In genomic region chr13:27252467-27252866, GRCh38 we compare ENCODE assay signal across 9 cellular contexts. TPM values are rescaled to one million over a fixed set of nuclear protein-coding genes. Genes with fewer than 3 reads are reported as not detected.
DNase-seq lines count a peak whose midpoint lies in the region; ATAC-seq and TF ChIP-seq lines count a peak whose summit lies in the region.
"Had no signal": no experiment of that assay in that cellular context is flagged by ENCODE, and none has a peak within 500 bp of the region (broad histone marks: within the 10 kb centered on the region; RNA-seq: fewer than 3 reads in every experiment).

No MANE protein-coding gene starts in this region.

- peaks cover 30% of the 10 kb centered on the region for H3K4me1 Mint-ChIP-seq in activated CD4-positive, alpha-beta T cell treated with anti-CD3 and anti-CD28 coated beads, Interleukin-2, amount 10 ng/mL, durations not matched to agents 24 days and 14 days

- H3K27me3 Mint-ChIP-seq in activated CD4-positive, alpha-beta T cell treated with anti-CD3 and anti-CD28 coated beads, Interleukin-2, amount 10 ng/mL, durations not matched to agents 24 days and 14 days = no peaks in the 10 kb centered on the region

- H3K9me3 ChIP-seq in adipocyte (ENCODE audit: control insufficient read depth, low read length) (no peaks in the 10 kb centered on the region), left lung (no peaks in the 10 kb centered on the region), thymus (ENCODE audit: control insufficient read depth) (no peaks in the 10 kb centered on the region)

- H3K4me1 ChIP-seq in adipocyte (ENCODE audit: control insufficient read depth, insufficient read depth, low read length) (peaks cover 47% of the 10 kb centered on the region), left lung (peaks cover 16 to 57% of the 10 kb centered on the region in 2 donors), thymus (ENCODE audit: control insufficient read depth, insufficient read depth, low read length) (peaks cover 13% of the 10 kb centered on the region)

- intact Hi-C loops in activated CD4-positive, alpha-beta T cell treated with anti-CD3 and anti-CD28 coated beads, Interleukin-2, amount 10 ng/mL, durations not matched to agents 24 days and 14 days (cut with micrococcal nuclease) = loop anchor here (5.0 kb wide), 1 partner anchor 265 kb away; no protein-coding TSS in a partner anchor
- intact Hi-C loops in left lung (cut with DNase I) = no loop called here

- H3K4me3 ChIP-seq in adipocyte (ENCODE audit: low read length) (peak overlapping the region; percentile 91), left lung (peak overlapping the region; percentile 92 to 94), thymus (ENCODE audit: low read length) (peak overlapping the region; percentile 78)

- peak overlapping the region; percentile 100 for H3K4me3 Mint-ChIP-seq in activated CD4-positive, alpha-beta T cell treated with anti-CD3 and anti-CD28 coated beads, Interleukin-2, amount 10 ng/mL, durations not matched to agents 24 days and 14 days

- TF ChIP-seq CTCF in left lung (IDR thresholded peaks at IDR 0.05) = no peak

- no peaks in the 10 kb centered on the region for H3K27me3 ChIP-seq in adipocyte (replicated peaks; ENCODE audit: control insufficient read depth, insufficient read depth, low read length)
- H3K27me3 ChIP-seq in left lung = no peaks in the 10 kb centered on the region
- no peaks in the 10 kb centered on the region for H3K27me3 ChIP-seq in thymus (ENCODE audit: control insufficient read depth, insufficient read depth)

- no peaks in the 10 kb centered on the region for H3K9me3 Mint-ChIP-seq in activated CD4-positive, alpha-beta T cell treated with anti-CD3 and anti-CD28 coated beads, Interleukin-2, amount 10 ng/mL, durations not matched to agents 24 days and 14 days

- H3K9ac ChIP-seq in adipocyte (ENCODE audit: low read length) = peak overlapping the region; percentile 99

- H3K36me3 Mint-ChIP-seq in activated CD4-positive, alpha-beta T cell treated with anti-CD3 and anti-CD28 coated beads, Interleukin-2, amount 10 ng/mL, durations not matched to agents 24 days and 14 days (ENCODE audit: low read depth) = peaks cover 59% of the 10 kb centered on the region

- ATAC-seq in left lung (no peak), HG03442 (IDR thresholded peaks at IDR 0.05; ENCODE audit: unreplicated experiment) (no peak), HG03095 (IDR thresholded peaks at IDR 0.05; ENCODE audit: unreplicated experiment) (no peak)

- H3K27ac ChIP-seq in left lung = no peak overlapping the region
- H3K27ac ChIP-seq in thymus (ENCODE audit: low read depth) = no peak overlapping the region

- DNase-seq in activated CD4-positive, alpha-beta T cell treated with anti-CD3 and anti-CD28 coated beads, Interleukin-2, amount 10 ng/mL, durations not matched to agents 24 days and 14 days = no peak
- DNase-seq in activated CD4-positive, alpha-beta T cell treated with anti-CD3 and anti-CD28 coated beads for 48 hours = no peak
- DNase-seq in adipocyte (ENCODE audit: low read depth) (no peak), left lung (no peak), EL (no peak)
- DNase-seq: DMS79 had no signal

- peak overlapping the region; percentile 99 for H3K27ac Mint-ChIP-seq in activated CD4-positive, alpha-beta T cell treated with anti-CD3 and anti-CD28 coated beads, Interleukin-2, amount 10 ng/mL, durations not matched to agents 24 days and 14 days

- H3K36me3 ChIP-seq in adipocyte (ENCODE audit: control insufficient read depth, insufficient read depth, low read length, severe bottlenecking) (peaks cover 40% of the 10 kb centered on the region), left lung (peaks cover 0 to 40% of the 10 kb centered on the region in 2 donors), thymus (ENCODE audit: control insufficient read depth, insufficient read depth) (peaks cover 14% of the 10 kb centered on the region)

RNA-seq across cellular contexts. Expression of gene RPL21, which starts 1.1 kb away (rescaled TPM):
- 1,100 and 1,185 TPM in 2 replicates for total RNA-seq in activated CD4-positive, alpha-beta T cell treated with anti-CD3 and anti-CD28 coated beads, Interleukin-2, amount 10 ng/mL, durations not matched to agents 24 days and 14 days
- total RNA-seq in left lung = 100 to 1,000 TPM; 737 to 814 TPM
- 2,202 TPM for polyA plus RNA-seq in thymus

RNA-seq across cellular contexts. Expression of gene RASL11A, which starts 18.2 kb away (rescaled TPM):
- total RNA-seq in activated CD4-positive, alpha-beta T cell treated with anti-CD3 and anti-CD28 coated beads, Interleukin-2, amount 10 ng/mL, durations not matched to agents 24 days and 14 days = 1.8 and 2.8 TPM in 2 replicates
- total RNA-seq in left lung = 10 to 100 TPM; 12.2 to 12.6 TPM
- 9.9 TPM for polyA plus RNA-seq in thymus
